8 cellular contexts compared by ENCODE assay signal in genomic region chr20:290081-290831, GRCh38. TPM values are rescaled to one million over a fixed set of nuclear protein-coding genes. Genes with fewer than 3 reads are reported as not detected.
A peak's percentile ranks its signal among the peaks of the same experiment; 100 is the strongest.
DNase-seq lines count a peak whose midpoint lies in the region; TF ChIP-seq lines count a peak whose summit lies in the region.

Gene C20orf96, minus strand, starts transcription at chr20:290750. Its CDS starts 140 bp downstream, at chr20:290610.

- H2BK120ac ChIP-seq in neuronal stem cell (ENCODE audit: low read depth, low read length) = no peak within 1 kb of the TSS

- H2BK12ac ChIP-seq in neuronal stem cell (ENCODE audit: low read length) = no peak within 1 kb of the TSS

- H3K14ac ChIP-seq in neuronal stem cell (ENCODE audit: low read length) = no peak within 1 kb of the TSS

- no peak within 1 kb of the TSS for H2AK5ac ChIP-seq in neuronal stem cell (ENCODE audit: low read depth, low read length)

- peak within 1 kb of the TSS; percentile 42 for H2BK5ac ChIP-seq in neuronal stem cell (ENCODE audit: low read length)

- H3K9ac ChIP-seq in MM.1S (ENCODE audit: low read length) (peak within 1 kb of the TSS; percentile 88), neuronal stem cell (ENCODE audit: low read depth, low read length, poor library complexity) (peak within 1 kb of the TSS; percentile 75)

- H3K4ac ChIP-seq in neuronal stem cell (ENCODE audit: low read length) = no peak within 1 kb of the TSS

- no peak within 1 kb of the TSS for H4K8ac ChIP-seq in neuronal stem cell (ENCODE audit: low read depth, low read length)

- H3K27ac ChIP-seq in MM.1S (ENCODE audit: low read length) = peak within 1 kb of the TSS; percentile 35; the same call in 1 of the 2 replicates
- H3K27ac ChIP-seq in neuronal stem cell (replicated peaks; ENCODE audit: low read length) = peak within 1 kb of the TSS; percentile 82
- peak within 1 kb of the TSS; percentile 73 for H3K27ac ChIP-seq in substantia nigra (ENCODE audit: low read depth, low read length, poor library complexity, severe bottlenecking)

- no peak within 1 kb of the TSS for H3K23ac ChIP-seq in neuronal stem cell (ENCODE audit: low read depth, low read length, poor library complexity)

- no peaks in the 10 kb centered on the region for H3K79me1 ChIP-seq in neuronal stem cell (ENCODE audit: low read depth, low read length)

- in situ Hi-C loops in G401 (cut with HindIII; ENCODE audit: low sequenced_read_pairs) = no loop called here

- H3K4me1 ChIP-seq in MM.1S (ENCODE audit: low read length) (peaks cover 11% of the 10 kb centered on the region), neuronal stem cell (ENCODE audit: control insufficient read depth in 2 of 2, insufficient read depth in 1 of 2, low read depth in 1 of 2, low read length in 2 of 2) (peaks cover 7 to 8% of the 10 kb centered on the region in 2 donors)

- H4K91ac ChIP-seq in neuronal stem cell (ENCODE audit: low read depth, low read length, poor library complexity) = no peak within 1 kb of the TSS

- peak within 1 kb of the TSS; percentile 52 for H3K4me3 ChIP-seq in H7 (ENCODE audit: insufficient read depth, low read depth, low read length)
- peak within 1 kb of the TSS; percentile 96 for H3K4me3 ChIP-seq in MM.1S (ENCODE audit: low read length)
- H3K4me3 ChIP-seq in neuronal stem cell (ENCODE audit: low read length in 2 of 2) = peak within 1 kb of the TSS; percentile 80 to 92

- H3K36me3 ChIP-seq in H7 (replicated peaks; ENCODE audit: control insufficient read depth, insufficient read depth, low read length) (no peaks in the 10 kb centered on the region), MM.1S (replicated peaks; ENCODE audit: insufficient read depth, low read length) (no peaks in the 10 kb centered on the region), neuronal stem cell (replicated peaks in 1 of 2; ENCODE audit: control insufficient read depth in 2 of 2, insufficient read depth in 2 of 2, low read length in 2 of 2) (peaks cover 2 to 21% of the 10 kb centered on the region in 2 donors)

- peak within 1 kb of the TSS; percentile 71 for H2BK15ac ChIP-seq in neuronal stem cell (ENCODE audit: low read length)

- H2AFZ ChIP-seq in MM.1S (ENCODE audit: low read length) (peak within 1 kb of the TSS; percentile 100), neuronal stem cell (ENCODE audit: low read length) (peak within 1 kb of the TSS; percentile 93)

- H3K4me2 ChIP-seq in MM.1S (ENCODE audit: low read depth, low read length) (peak within 1 kb of the TSS; percentile 79), neuronal stem cell (ENCODE audit: insufficient read depth, low read length, poor library complexity, severe bottlenecking) (peak within 1 kb of the TSS; percentile 78)

- no peak; the same call in 1 of the 2 replicates for TF ChIP-seq CTCF in MM.1S (IDR thresholded peaks at IDR 0.05; ENCODE audit: low read length)

- no peaks in the 10 kb centered on the region for H3F3A ChIP-seq in MM.1S (ENCODE audit: insufficient read depth, low read length)

- WGBS in neuronal stem cell (ENCODE audit: extremely low coverage in 2 of 2, insufficient read length in 2 of 2, insufficient replicate concordance in 1 of 2), 2 donors = no CpG with 5 or more reads among the region's 43 CpGs

- no peaks in the 10 kb centered on the region for H3K9me3 ChIP-seq in MM.1S (replicated peaks; ENCODE audit: insufficient read depth, low read length)
- H3K9me3 ChIP-seq in neuronal stem cell (replicated peaks in 1 of 2; ENCODE audit: control insufficient read depth in 2 of 2, insufficient read depth in 1 of 2, low read depth in 1 of 2, low read length in 2 of 2) = peaks cover 5 to 6% of the 10 kb centered on the region in 2 donors

- 0 out of 2 replicates have a peak, but pooled peaks cover 3% of the 10 kb centered on the region for H3K79me2 ChIP-seq in MM.1S (ENCODE audit: low read length)

- peak within 1 kb of the TSS; percentile 96 for H3K18ac ChIP-seq in neuronal stem cell (ENCODE audit: low read length)

- no peaks in the 10 kb centered on the region for H3K9me2 ChIP-seq in MM.1S (replicated peaks; ENCODE audit: insufficient read depth, low read length)

- H4K20me1 ChIP-seq in MM.1S (ENCODE audit: insufficient read depth, low read length) = no peaks in the 10 kb centered on the region

- DNase-seq in G401 (ENCODE audit: low spot score) (peak; percentile 90), H7 (peak; percentile 98), MM.1S (peak; percentile 96), SIG-M5 (lab: John Stamatoyannopoulos, UW) (peak; percentile 70), activated gamma-delta T cell treated with Interleukin-2 at 50 U/mL for 16 hours (peak; percentile 80), foreskin melanocyte (peak; percentile 94), neuronal stem cell (ENCODE audit: low spot score) (peak; percentile 89), substantia nigra (lab: John Stamatoyannopoulos, UW) (peak; percentile 33 to 89 (median 77))

- H3K27me3 ChIP-seq in H7 (ENCODE audit: control insufficient read depth, insufficient read depth, low read length) = no peaks in the 10 kb centered on the region; the same call in 1 of the 2 replicates
- H3K27me3 ChIP-seq in MM.1S (replicated peaks; ENCODE audit: insufficient read depth, low read length) = no peaks in the 10 kb centered on the region
- no peaks in the 10 kb centered on the region for H3K27me3 ChIP-seq in neuronal stem cell (ENCODE audit: control insufficient read depth in 3 of 3, insufficient read depth in 3 of 3, low read depth in 1 of 3, low read length in 3 of 3)

RNA-seq across cellular contexts. Expression of gene C20orf96, which starts in this region (rescaled TPM):
- 1.0 and 4.5 TPM in 2 replicates for total RNA-seq in G401 (2014; rRNA removed; shearing (Covaris generic))
- 1.7 and 2.1 TPM in 2 replicates for total RNA-seq in H7 (2014; rRNA removed; shearing (Covaris generic))
- polyA plus RNA-seq in neuronal stem cell (2013, experiment 1 of 2) = 23.9 TPM
- polyA plus RNA-seq in neuronal stem cell (2013, experiment 2 of 2) = 23.8 TPM

Comparison
In these comparisons a context has a peak if more than half of its experiments do, and no peak if none do; other contexts are left out.
1. Peak in every context shown above with its lines: DNase-seq, H3K4me3 ChIP-seq and H3K27ac ChIP-seq.